10 cellular contexts compared by ENCODE assay signal in genomic region chr1:157994081-157994581, GRCh38. TPM values are rescaled to one million over a fixed set of nuclear protein-coding genes. Genes with fewer than 3 reads are reported as not detected.
A peak's percentile ranks its signal among the peaks of the same experiment; 100 is the strongest.
DNase-seq lines count a peak whose midpoint lies in the region; ATAC-seq and TF ChIP-seq lines count a peak whose summit lies in the region.
"Had no signal": no experiment of that assay in that cellular context is flagged by ENCODE, and none has a peak within 500 bp of the region (broad histone marks: within the 10 kb centered on the region; RNA-seq: fewer than 3 reads in every experiment).

No MANE protein-coding gene starts in this region.

- H3K9ac ChIP-seq in H9 (ENCODE audit: extremely low read depth, insufficient read length, low read length) (peak overlapping the region; percentile 37), iPS-18a (ENCODE audit: low read length) (peak overlapping the region; percentile 90)

- no peak overlapping the region for H3K27ac ChIP-seq in H9 (ENCODE audit: insufficient read length, low read depth, low read length)
- H3K27ac ChIP-seq in iPS-18a (ENCODE audit: low read length), result peak overlapping the region; percentile 64

- WGBS in H9 (ENCODE audit: extremely low coverage, insufficient read length, low lambda C conversion rate), result no CpG with 5 or more reads among the region's 16 CpGs

- 0 out of 7 replicates have a peak, but pooled peaks cover 0 to 2% (median 0%) of the 10 kb centered on the region in 3 experiments for H3K36me3 Mint-ChIP-seq in H9 (ENCODE audit: insufficient read depth in 1 of 3, low read depth in 3 of 3)

- H3K23ac ChIP-seq in H9 (ENCODE audit: insufficient read length, low read depth, low read length), result no peak overlapping the region

- DNase-seq in H9, result no peak
- no peak for DNase-seq in astrocyte of the cerebellum (ENCODE audit: low read depth)
- no peak for DNase-seq in skeletal muscle cell (ENCODE audit: low read depth)
- DNase-seq in effector CD4-positive, alpha-beta T cell, result no peak
- no peak for DNase-seq in NCI-H226
- no peak for DNase-seq in cortex of kidney (lab: John Stamatoyannopoulos, UW)
- DNase-seq: MV-4-11 had no signal

- H3K9me3 ChIP-seq in H9 (ENCODE audit: control insufficient read depth, low read depth, low read length) (no peaks in the 10 kb centered on the region), iPS-18a (ENCODE audit: control insufficient read depth, low read depth, low read length) (no peaks in the 10 kb centered on the region)

- H3T11ph ChIP-seq in H9 (ENCODE audit: low read length), result no peak overlapping the region

- H2BK15ac ChIP-seq in H9 (ENCODE audit: low read depth, low read length), result no peak overlapping the region

- peaks cover 9% of the 10 kb centered on the region for H3K23me2 ChIP-seq in H9 (ENCODE audit: insufficient read length, low read depth, low read length, poor library complexity, severe bottlenecking)

- H3K4me3 ChIP-seq in astrocyte of the cerebellum (ENCODE audit: low read depth, low read length) (peak overlapping the region; percentile 97), iPS-18a (ENCODE audit: low read length) (peak overlapping the region; percentile 90), skeletal muscle cell (ENCODE audit: low read depth, low read length) (peak overlapping the region; percentile 93)

- H2BK5ac ChIP-seq in H9 (ENCODE audit: insufficient read length, low read length), result no peak overlapping the region

- H3K18ac ChIP-seq in H9 (ENCODE audit: insufficient read length, low read depth, low read length), result peak overlapping the region; percentile 0

- H4K20me1 ChIP-seq in H9 (ENCODE audit: control insufficient read depth, insufficient read depth, insufficient read length), result no peaks in the 10 kb centered on the region

- no peak overlapping the region for H4K5ac ChIP-seq in H9 (ENCODE audit: insufficient read length, low read depth, low read length)

- H3K36me3 ChIP-seq in iPS-18a (ENCODE audit: control insufficient read depth, low read depth, low read length), result no peaks in the 10 kb centered on the region

- no peak overlapping the region for H2BK12ac ChIP-seq in H9 (ENCODE audit: insufficient read length, low read depth, low read length)

- no peak overlapping the region for H2AFZ ChIP-seq in H9 (ENCODE audit: low read length)

- H2BK20ac ChIP-seq in H9 (ENCODE audit: low read depth, low read length, poor library complexity, severe bottlenecking), result no peak overlapping the region

- H3K79me1 ChIP-seq in H9 (ENCODE audit: insufficient read depth, low read depth, low read length, poor library complexity, severe bottlenecking), result no peaks in the 10 kb centered on the region

- H3K4me3 Mint-ChIP-seq in H9, result peak overlapping the region; percentile 87 to 96
- H3K4me3 Mint-ChIP-seq: activated CD8-positive, alpha-beta T cell treated with anti-CD3 and anti-CD28 coated beads for 36 hours had no signal

- no peak overlapping the region for H3K56ac ChIP-seq in H9 (ENCODE audit: insufficient read length, low read depth, low read length)

- ATAC-seq in GM19035 (IDR thresholded peaks at IDR 0.05; ENCODE audit: unreplicated experiment), result no peak
- ATAC-seq: activated CD8-positive, alpha-beta T cell treated with anti-CD3 and anti-CD28 coated beads for 36 hours had no signal

- H3K4me2 ChIP-seq in H9 (ENCODE audit: insufficient read depth, insufficient read length, low read length), result peak overlapping the region; percentile 39

- H2AK5ac ChIP-seq in H9 (ENCODE audit: insufficient read length, low read length), result no peak overlapping the region

- H3K4me1 ChIP-seq in H9 (ENCODE audit: insufficient read depth, low read length) (peaks cover 14% of the 10 kb centered on the region; the same call in 1 of the 2 replicates), iPS-18a (ENCODE audit: control insufficient read depth, low read depth, low read length) (peaks cover 33% of the 10 kb centered on the region)

- H3K4ac ChIP-seq in H9 (ENCODE audit: low read depth, low read length), result no peak overlapping the region

- in situ Hi-C loops in astrocyte of the cerebellum (cut with HindIII; ENCODE audit: low sequenced_read_pairs), result no loop called here

- no peaks in the 10 kb centered on the region for H3K27me3 ChIP-seq in H9 (ENCODE audit: insufficient read depth, low read length)
- H3K27me3 ChIP-seq in iPS-18a (ENCODE audit: control insufficient read depth, insufficient read depth, low read length), result peaks cover 8% of the 10 kb centered on the region

- H4K91ac ChIP-seq in H9 (ENCODE audit: insufficient read length, low read depth, low read length), result no peak overlapping the region

- peak overlapping the region; percentile 14 for H3K14ac ChIP-seq in H9 (ENCODE audit: insufficient read depth, low read length)

- peaks cover 12% of the 10 kb centered on the region for H3K27me3 Mint-ChIP-seq in H9 (ENCODE audit: low read depth)

- peaks cover 22% of the 10 kb centered on the region; the same call in 1 of the 2 replicates for H3K79me2 ChIP-seq in H9 (ENCODE audit: insufficient read depth, low read length)

- no peak overlapping the region for H2BK120ac ChIP-seq in H9 (ENCODE audit: low read depth, low read length, poor library complexity, severe bottlenecking)

- H3K4me1 Mint-ChIP-seq in H9, result peaks cover 25 to 50% of the 10 kb centered on the region in 2 experiments

- no peak overlapping the region for H4K8ac ChIP-seq in H9 (replicated peaks; ENCODE audit: insufficient read length, low read depth, low read length)

- H3K27ac Mint-ChIP-seq in H9, result peak overlapping the region in 1 of 3 experiments; percentile 13; a peak in 2 of 7 replicates
- H3K27ac Mint-ChIP-seq: activated CD8-positive, alpha-beta T cell treated with anti-CD3 and anti-CD28 coated beads for 36 hours had no signal

- H3K9me3 Mint-ChIP-seq in H9, result peaks cover 0 to 2% of the 10 kb centered on the region in 2 experiments; a peak in 1 of 5 replicates
- H3K9me3 Mint-ChIP-seq: activated CD8-positive, alpha-beta T cell treated with anti-CD3 and anti-CD28 coated beads for 36 hours had no signal

- TF ChIP-seq CTCF in H9 (conservative IDR thresholded peaks at IDR 0.05) (peak; percentile 29; the same call in 1 of the 3 replicates), astrocyte of the cerebellum (IDR thresholded peaks at IDR 0.05; ENCODE audit: low read depth, low read length, missing control alignments) (peak; percentile 37)

RNA-seq across cellular contexts. Expression of gene KIRREL1, which starts 0.7 kb away (rescaled TPM):
- 29.9 and 30.5 TPM in 2 replicates for total RNA-seq in H9 (2021)
